In genomic region chr1:45620588-45621500, GRCh38 we compare ENCODE assay signal across 1 cellular context.
TF ChIP-seq lines count a peak whose summit lies in the region.

No MANE protein-coding gene starts in this region.

TF ChIP-seq in GM12878, 131 proteins besides CTCF, POLR2A, EP300 and RAD21:
- TF ChIP-seq NR2C2 (IDR thresholded peaks at IDR 0.05; ENCODE audit: borderline replicate concordance, control insufficient read depth, insufficient read length, low read depth), result no peak
- TF ChIP-seq SIN3A (IDR thresholded peaks at IDR 0.05; ENCODE audit: low read depth, low read length), result no peak
- TF ChIP-seq GATAD2B (conservative IDR thresholded peaks at IDR 0.05; ENCODE audit: low read depth), result no peak
- TF ChIP-seq E2F4 (IDR thresholded peaks at IDR 0.05; ENCODE audit: low read depth, low read length), result no peak
- TF ChIP-seq BCLAF1 (IDR thresholded peaks at IDR 0.05), result no peak
- TF ChIP-seq NBN (IDR thresholded peaks at IDR 0.05), result no peak
- no peak for TF ChIP-seq MXI1 (IDR thresholded peaks at IDR 0.05; ENCODE audit: low read depth, low read length)
- TF ChIP-seq NR2C1 (IDR thresholded peaks at IDR 0.05), result no peak
- TF ChIP-seq CBX3 (IDR thresholded peaks at IDR 0.05; ENCODE audit: borderline replicate concordance, low read depth), result no peak
- TF ChIP-seq ZNF274 (IDR thresholded peaks at IDR 0.05; ENCODE audit: insufficient read depth, insufficient read length), result no peak
- TF ChIP-seq TBL1XR1 (IDR thresholded peaks at IDR 0.05; ENCODE audit: low read depth, low read length), result no peak
